ENCODE assay signal across 9 cellular contexts in the genomic region with DNA sequence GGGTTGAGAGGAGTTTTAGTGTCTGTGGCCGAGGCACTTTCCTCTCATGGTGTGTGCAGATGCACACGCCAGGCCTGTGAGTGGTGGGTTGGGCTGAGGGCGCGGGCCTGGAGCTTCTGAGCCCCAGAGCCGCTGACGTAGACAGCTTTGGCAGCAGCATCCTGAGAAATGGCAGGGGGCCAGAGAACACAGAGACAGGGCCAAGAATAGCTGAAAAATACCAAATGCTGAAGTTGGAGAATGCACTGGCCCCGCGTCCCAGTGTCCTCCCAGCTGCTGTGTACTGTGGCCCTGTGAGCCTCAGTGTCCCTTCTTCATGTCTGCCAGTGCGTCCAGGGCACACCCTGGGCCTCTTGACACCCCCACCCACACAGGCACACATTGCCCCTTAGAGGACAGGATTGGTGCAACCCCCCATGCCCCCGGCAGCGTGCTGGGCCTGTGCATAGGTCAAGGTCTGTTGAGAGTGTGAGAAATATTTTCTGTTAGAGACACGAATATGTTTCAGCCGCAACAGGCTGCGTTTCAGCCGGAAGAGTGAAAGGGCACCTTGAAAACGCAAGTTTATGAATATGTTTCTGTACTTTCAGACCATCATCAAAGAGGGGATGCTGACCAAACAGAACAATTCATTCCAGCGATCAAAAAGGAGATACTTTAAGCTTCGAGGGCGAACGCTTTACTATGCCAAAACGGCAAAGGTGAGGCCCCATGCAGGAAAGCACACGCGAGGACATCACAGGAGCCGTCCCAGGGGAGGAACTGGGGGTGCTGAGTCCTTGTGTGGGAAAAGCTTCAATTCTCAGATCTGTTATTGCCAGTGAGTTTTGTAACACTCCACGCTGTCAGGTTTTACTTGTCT. TPM values are rescaled to one million over a fixed set of nuclear protein-coding genes. Genes with fewer than 3 reads are reported as not detected.
DNase-seq lines count a peak whose midpoint lies in the region; ATAC-seq and TF ChIP-seq lines count a peak whose summit lies in the region.
"Had no signal": no experiment of that assay in that cellular context is flagged by ENCODE, and none has a peak within 500 bp of the region (broad histone marks: within the 10 kb centered on the region; RNA-seq: fewer than 3 reads in every experiment).

No MANE protein-coding gene starts in this region.

- no peak overlapping the region for H3K9ac ChIP-seq in mammary epithelial cell (ENCODE audit: insufficient read depth, low read length)

- POLR2A ChIA-PET in MCF 10A (lab: Yijun Ruan, JAX) = interaction anchor here (0.8 to 2.1 kb wide), 10 partner anchors 10 to 102 kb away, joined by 3 to 14 read pairs (median 4); no protein-coding TSS in a partner anchor

- dilution Hi-C loops in mammary epithelial cell (cut with HindIII; ENCODE audit: low sequenced_read_pairs) = loop anchor here (5.0 kb wide), 1 partner anchor 41 kb away; no protein-coding TSS in a partner anchor

- H2AFZ ChIP-seq in mammary epithelial cell (ENCODE audit: low read depth, low read length) = no peak overlapping the region

- DNase-seq in MCF 10A (ENCODE audit: unreplicated experiment) (peak; percentile 96), mammary epithelial cell (no peak), dermis microvascular lymphatic vessel endothelial cell (ENCODE audit: low read depth in 2 of 2) (peak; percentile 92 to 97), mucosa of gallbladder (ENCODE audit: low spot score) (peak; percentile 87), OCI-M1 (lab: John Stamatoyannopoulos, UW) (no peak), HPDE6-E6E7 (ENCODE audit: extremely low spot score) (no peak), activated gamma-delta T cell treated with Interleukin-2 at 50 U/mL for 16 hours (no peak)

- H3K36me3 Mint-ChIP-seq in MCF 10A (ENCODE audit: insufficient read depth, unreplicated experiment) = peaks cover 26% of the 10 kb centered on the region

- peak overlapping the region; percentile 80 for H3K27ac Mint-ChIP-seq in MCF 10A (ENCODE audit: low read depth, unreplicated experiment)
- H3K27ac Mint-ChIP-seq: T-helper 1 cell treated with Interleukin-12 subunit alpha and Interleukin-12 subunit beta and Interleukin-4 antibody, amounts not matched to agents 30 μg/mL and 1 μg/mL, for 36 hours had no signal

- H3K27ac ChIP-seq in mammary epithelial cell (ENCODE audit: insufficient read depth, low read depth, low read length) = no peak overlapping the region

- intact Hi-C loops in MCF 10A (cut with micrococcal nuclease) = no loop called here
- intact Hi-C loops in mammary epithelial cell (cut with micrococcal nuclease) = no loop called here

- H3K27me3 Mint-ChIP-seq in MCF 10A (ENCODE audit: insufficient read depth, unreplicated experiment) = no peaks in the 10 kb centered on the region

- H4K20me1 ChIP-seq in mammary epithelial cell (ENCODE audit: insufficient read depth, low read length) = no peaks in the 10 kb centered on the region

- no peaks in the 10 kb centered on the region for H3K27me3 ChIP-seq in mammary epithelial cell (ENCODE audit: insufficient read depth, low read length)

- 50% methylated on average over 20 of the region's 25 CpGs for WGBS in mammary epithelial cell (ENCODE audit: low coverage, missing lambda C conversion rate)

- BruUV-seq in MCF 10A (replicated peaks; lab: Mats Ljungman, UMichigan) (no TSS peak), mammary epithelial cell (replicated peaks; lab: Mats Ljungman, UMichigan) (no TSS peak)

- no peak for ATAC-seq in GM18861 (IDR thresholded peaks at IDR 0.05; ENCODE audit: unreplicated experiment)

- peaks cover 37% of the 10 kb centered on the region for H3K79me2 ChIP-seq in mammary epithelial cell (ENCODE audit: insufficient read depth, low read length)

- CTCF ChIA-PET in MCF 10A (lab: Yijun Ruan, JAX) (interaction anchor here (0.6 to 1.6 kb wide), 7 partner anchors 15 to 689 kb away, joined by 3 to 9 read pairs (median 3); no protein-coding TSS in a partner anchor), mammary epithelial cell (lab: Charles Lee; ENCODE audit: low non-redundant PET) (no interaction called here)

- peaks cover 13% of the 10 kb centered on the region for H3K4me1 ChIP-seq in mammary epithelial cell (ENCODE audit: insufficient read depth, low read length)

- TF ChIP-seq CTCF in MCF 10A (IDR thresholded peaks at IDR 0.05; ENCODE audit: unreplicated experiment) (no peak), mammary epithelial cell (conservative IDR thresholded peaks at IDR 0.05 in 1 of 2, IDR thresholded peaks at IDR 0.05 in 1 of 2; ENCODE audit: extremely low read depth in 1 of 2, insufficient read depth in 1 of 2, low read depth in 1 of 2, low read length in 2 of 2) (no peak)

- in situ Hi-C loops in mammary epithelial cell (cut with MboI; ENCODE audit: low sequenced_read_pairs in 2 of 2) = no loop called here

- H3K4me2 ChIP-seq in mammary epithelial cell (ENCODE audit: insufficient read depth, low read depth, low read length) = no peak overlapping the region

- peaks cover 39% of the 10 kb centered on the region for H3K4me1 Mint-ChIP-seq in MCF 10A (ENCODE audit: insufficient read depth, unreplicated experiment)

- no peaks in the 10 kb centered on the region for H3K36me3 ChIP-seq in mammary epithelial cell (ENCODE audit: insufficient read depth, low read length)

- no peaks in the 10 kb centered on the region for H3K9me3 Mint-ChIP-seq in MCF 10A (ENCODE audit: unreplicated experiment)
- H3K9me3 Mint-ChIP-seq: T-helper 1 cell treated with Interleukin-12 subunit alpha and Interleukin-12 subunit beta and Interleukin-4 antibody, amounts not matched to agents 30 μg/mL and 1 μg/mL, for 36 hours had no signal

- H3K4me3 ChIP-seq in mammary epithelial cell (replicated peaks in 1 of 3; ENCODE audit: insufficient read depth in 1 of 3, low read depth in 2 of 3, low read length in 3 of 3) = no peak overlapping the region

- no peaks in the 10 kb centered on the region for H3K9me3 ChIP-seq in mammary epithelial cell (replicated peaks; ENCODE audit: insufficient read depth, low read length)

- peak overlapping the region; percentile 40 for H3K4me3 Mint-ChIP-seq in MCF 10A (ENCODE audit: unreplicated experiment)
- H3K4me3 Mint-ChIP-seq: T-helper 1 cell treated with Interleukin-12 subunit alpha and Interleukin-12 subunit beta and Interleukin-4 antibody, amounts not matched to agents 30 μg/mL and 1 μg/mL, for 36 hours had no signal

RNA-seq across cellular contexts. Expression of a gene that starts 33.6 kb away (rescaled TPM):
- total RNA-seq in MCF 10A (2022) = 55.7 and 59.1 TPM in 2 replicates
- total RNA-seq in mammary epithelial cell = 10 to 100 TPM in 1 of 2 donors, 1 to 10 TPM in 1; 9.2 to 17.1 TPM
- polyA plus RNA-seq in mammary epithelial cell = 6.3 TPM
- 55.2 TPM for polyA minus RNA-seq in mammary epithelial cell
- total RNA-seq in dermis microvascular lymphatic vessel endothelial cell = 9.5 and 10.7 TPM in 2 replicates
- total RNA-seq in mucosa of gallbladder = 24.3 TPM

Comparison
In these comparisons a context has a peak if more than half of its experiments do, and no peak if none do; other contexts are left out.
1. DNase-seq: peak in MCF 10A (single experiment), dermis microvascular lymphatic vessel endothelial cell (2 of 2) and mucosa of gallbladder (single experiment); none in mammary epithelial cell (single experiment), OCI-M1 (single experiment), HPDE6-E6E7 (single experiment) and activated gamma-delta T cell treated with Interleukin-2 at 50 U/mL for 16 hours (single experiment).